Comparison of ENCODE assay signal across 8 cellular contexts in the genomic region with DNA sequence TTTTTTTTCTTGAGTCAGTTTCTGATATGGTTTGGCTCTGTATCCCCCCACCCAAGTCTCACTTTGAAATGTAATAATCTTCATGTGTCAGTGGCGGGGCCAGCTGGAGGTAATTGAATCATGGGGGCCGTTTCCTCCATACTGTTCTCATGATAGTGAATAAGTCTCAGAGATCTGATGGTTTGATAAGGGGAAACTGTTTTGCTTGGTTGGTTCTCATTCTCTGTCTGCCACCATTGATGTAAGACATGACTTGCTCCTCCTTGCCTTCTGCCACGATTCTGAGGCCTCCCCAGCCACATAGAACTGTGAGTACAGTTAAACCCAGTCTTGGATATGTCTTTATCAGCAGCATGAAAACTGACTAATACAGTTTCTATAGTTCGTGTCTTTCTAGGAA. TPM values are rescaled to one million over a fixed set of nuclear protein-coding genes. Genes with fewer than 3 reads are reported as not detected.
DNase-seq lines count a peak whose midpoint lies in the region; ATAC-seq and TF ChIP-seq lines count a peak whose summit lies in the region.

No MANE protein-coding gene starts in this region.

- H3K4me1 Mint-ChIP-seq in CD4-positive, alpha-beta memory T cell: peaks cover 49 to 84% (median 68%) of the 10 kb centered on the region in 4 donors
- H3K4me1 Mint-ChIP-seq in progenitor cell of endocrine pancreas (ENCODE audit: low read depth): no peaks in the 10 kb centered on the region

- H3K27ac ChIP-seq in CD4-positive, alpha-beta memory T cell (ENCODE audit: low read depth, low read length): no peak overlapping the region

- intact Hi-C loops in CD4-positive, alpha-beta memory T cell (cut with micrococcal nuclease): loop anchor here (2.0 kb wide), 1 partner anchor 19 kb away; no protein-coding TSS in a partner anchor

- H3K36me3 Mint-ChIP-seq in CD4-positive, alpha-beta memory T cell: peaks cover 5 to 9% of the 10 kb centered on the region in 2 donors
- peaks cover 4% of the 10 kb centered on the region for H3K36me3 Mint-ChIP-seq in progenitor cell of endocrine pancreas (ENCODE audit: insufficient read depth)

- TF ChIP-seq CTCF in progenitor cell of endocrine pancreas (IDR thresholded peaks at IDR 0.05; ENCODE audit: unreplicated experiment): no peak

- H3K9me3 ChIP-seq in CD4-positive, alpha-beta memory T cell (ENCODE audit: control insufficient read depth in 1 of 2, low read length in 2 of 2): no peaks in the 10 kb centered on the region

- CTCF ChIA-PET in CD4-positive, alpha-beta memory T cell (lab: Charles Lee; ENCODE audit: partially characterized antibody): interaction anchor here (0.6 to 2.1 kb wide), 4 partner anchors 15 to 225 kb away, joined by 3 to 8 read pairs (median 4); no protein-coding TSS in a partner anchor

- no peaks in the 10 kb centered on the region for H3K36me3 ChIP-seq in CD4-positive, alpha-beta memory T cell (ENCODE audit: insufficient read depth, low read length)

- H3K4me3 Mint-ChIP-seq in CD4-positive, alpha-beta memory T cell: peak overlapping the region in 7 of 8 donors; percentile 48 to 69 (median 52)
- H3K4me3 Mint-ChIP-seq in progenitor cell of endocrine pancreas (ENCODE audit: low read depth): no peak overlapping the region

- H3K4me3 ChIP-seq in CD4-positive, alpha-beta memory T cell (ENCODE audit: low read length in 2 of 2): no peak overlapping the region

- no peaks in the 10 kb centered on the region for H3K27me3 ChIP-seq in CD4-positive, alpha-beta memory T cell (ENCODE audit: insufficient read depth, low read length)

- H3K9me3 Mint-ChIP-seq in CD4-positive, alpha-beta memory T cell: no peaks in the 10 kb centered on the region
- H3K9me3 Mint-ChIP-seq in progenitor cell of endocrine pancreas (ENCODE audit: low read depth): no peaks in the 10 kb centered on the region

- H3K27ac Mint-ChIP-seq in CD4-positive, alpha-beta memory T cell: peak overlapping the region; percentile 43 to 88 (median 83)
- peak overlapping the region; percentile 6 for H3K27ac Mint-ChIP-seq in progenitor cell of endocrine pancreas

- peaks cover 75% of the 10 kb centered on the region for H3K4me1 ChIP-seq in CD4-positive, alpha-beta memory T cell (ENCODE audit: insufficient read depth, low read length)

- ATAC-seq in GM21515 (IDR thresholded peaks at IDR 0.05; ENCODE audit: unreplicated experiment): no peak
- no peak for ATAC-seq in GM18498 (IDR thresholded peaks at IDR 0.05; ENCODE audit: unreplicated experiment)

- no peaks in the 10 kb centered on the region for H3K27me3 Mint-ChIP-seq in CD4-positive, alpha-beta memory T cell
- no peaks in the 10 kb centered on the region for H3K27me3 Mint-ChIP-seq in progenitor cell of endocrine pancreas

- peak; percentile 27 to 70 (median 37) for DNase-seq in CD4-positive, alpha-beta memory T cell
- peak; percentile 99 for DNase-seq in SK-N-DZ (ENCODE audit: low spot score)
- DNase-seq in activated T-cell treated with anti-CD3 and anti-CD28 coated beads, Interleukin-2, amount 50 U/mL, for 48 hours: peak; percentile 73 to 78
- no peak for DNase-seq in progenitor cell of endocrine pancreas (ENCODE audit: low spot score, unreplicated experiment)
- DNase-seq in cerebellum (ENCODE audit: low spot score): no peak
- no peak for DNase-seq in HCEC 1CT

- POLR2A ChIA-PET in CD4-positive, alpha-beta memory T cell (lab: Charles Lee; ENCODE audit: partially characterized antibody): interaction anchor here (0.6 to 2.5 kb wide), 5 partner anchors 12 to 129 kb away, joined by 3 to 14 read pairs (median 3); no protein-coding TSS in a partner anchor

RNA-seq across cellular contexts. Expression of a gene that starts 42.9 kb away (rescaled TPM):
- total RNA-seq in CD4-positive, alpha-beta memory T cell: 100 to 1,000 TPM; 192 to 194 TPM
- polyA plus RNA-seq in CD4-positive, alpha-beta memory T cell: 10 to 100 TPM in 1 of 2 donors, 1 to 10 TPM in 1; 4.5 to 49.5 TPM
- polyA plus RNA-seq in SK-N-DZ (2014; cell fraction: cytosol; rRNA removed): 29.7 and 30.9 TPM in 2 replicates
- 29.4 and 33.5 TPM in 2 replicates for polyA plus RNA-seq in SK-N-DZ (2014; cell fraction: nucleus; rRNA removed)
- 244 and 248 TPM in 2 replicates for total RNA-seq in progenitor cell of endocrine pancreas
- 173 TPM for total RNA-seq in cerebellum

Comparison
In these comparisons a context has a peak if more than half of its experiments do, and no peak if none do; other contexts are left out.
1. DNase-seq: peak in CD4-positive, alpha-beta memory T cell (5 of 5), SK-N-DZ (single experiment) and activated T-cell treated with anti-CD3 and anti-CD28 coated beads, Interleukin-2, amount 50 U/mL, for 48 hours (2 of 2); none in progenitor cell of endocrine pancreas (single experiment), cerebellum (single experiment) and HCEC 1CT (single experiment).